In the genomic region with DNA sequence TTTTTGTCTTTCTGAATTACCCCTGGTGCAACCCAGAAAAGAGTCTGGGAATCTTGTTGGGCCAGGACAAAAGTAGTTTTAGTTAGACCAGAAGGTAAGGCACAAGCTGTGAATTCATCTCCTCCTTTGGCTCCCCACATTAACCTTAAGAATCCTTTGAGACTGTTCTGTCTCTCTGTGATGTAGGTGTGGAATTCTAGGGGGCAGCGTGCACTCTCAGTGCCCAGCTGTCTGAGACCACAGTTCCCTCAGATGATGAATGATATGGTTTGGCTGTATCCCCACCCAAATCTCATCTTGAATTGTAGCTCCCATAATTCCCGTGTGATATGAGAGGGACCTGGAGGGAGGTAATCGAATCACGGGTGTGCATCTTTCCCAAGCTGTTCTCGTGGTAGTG, we compare ENCODE assay signal across 11 cellular contexts. TPM values are rescaled to one million over a fixed set of nuclear protein-coding genes. Genes with fewer than 3 reads are reported as not detected.
A peak's percentile ranks its signal among the peaks of the same experiment; 100 is the strongest.
DNase-seq lines count a peak whose midpoint lies in the region; ATAC-seq, FAIRE-seq and TF ChIP-seq lines count a peak whose summit lies in the region.
"Had no signal": no experiment of that assay in that cellular context is flagged by ENCODE, and none has a peak within 500 bp of the region (broad histone marks: within the 10 kb centered on the region; RNA-seq: fewer than 3 reads in every experiment).

No MANE protein-coding gene starts in this region.

- no peaks in the 10 kb centered on the region for H4K20me1 ChIP-seq in MM.1S (ENCODE audit: insufficient read depth, low read length)

- no peak for TF ChIP-seq CTCF in MM.1S (IDR thresholded peaks at IDR 0.05; ENCODE audit: low read length)
- TF ChIP-seq CTCF in neural crest cell (conservative IDR thresholded peaks at IDR 0.05): no peak

- H3K9me2 ChIP-seq in MM.1S (replicated peaks; ENCODE audit: insufficient read depth, low read length): no peaks in the 10 kb centered on the region

- H3K9me3 Mint-ChIP-seq in central memory CD8-positive, alpha-beta T cell: no peaks in the 10 kb centered on the region
- peaks cover 12% of the 10 kb centered on the region for H3K9me3 Mint-ChIP-seq in neural crest cell

- H3K4me1 Mint-ChIP-seq in central memory CD8-positive, alpha-beta T cell: peaks cover 47% of the 10 kb centered on the region
- peaks cover 27% of the 10 kb centered on the region for H3K4me1 Mint-ChIP-seq in neural crest cell

- peak overlapping the region; percentile 80; the same call in 1 of the 2 replicates for H3K4me2 ChIP-seq in MM.1S (ENCODE audit: low read depth, low read length)

- ATAC-seq in central memory CD8-positive, alpha-beta T cell (replicated peaks; ENCODE audit: extremely low read depth, poor library complexity, severe bottlenecking): no peak
- ATAC-seq in GM19397 (IDR thresholded peaks at IDR 0.05; ENCODE audit: unreplicated experiment) (no peak), GM21717 (IDR thresholded peaks at IDR 0.05; ENCODE audit: unreplicated experiment) (no peak)
- ATAC-seq: gastroesophageal sphincter had no signal

- peaks cover 4% of the 10 kb centered on the region; the same call in 1 of the 2 replicates for H3K4me1 ChIP-seq in ES-I3 (ENCODE audit: insufficient read depth, low read length)
- no peaks in the 10 kb centered on the region; the same call in 1 of the 2 replicates for H3K4me1 ChIP-seq in MM.1S (ENCODE audit: low read length)

- no peak overlapping the region for H2AFZ ChIP-seq in MM.1S (ENCODE audit: low read length)

- H3K27me3 ChIP-seq in MM.1S (replicated peaks; ENCODE audit: insufficient read depth, low read length): no peaks in the 10 kb centered on the region
- H3K27me3 ChIP-seq: gastroesophageal sphincter had no signal

- peaks cover 8% of the 10 kb centered on the region for H3K36me3 Mint-ChIP-seq in central memory CD8-positive, alpha-beta T cell (ENCODE audit: insufficient read depth)
- peaks cover 21% of the 10 kb centered on the region for H3K36me3 Mint-ChIP-seq in neural crest cell (ENCODE audit: low read depth)

- no peaks in the 10 kb centered on the region for H3K36me3 ChIP-seq in ES-I3 (ENCODE audit: insufficient read depth, low read length)
- H3K36me3 ChIP-seq in MM.1S (replicated peaks; ENCODE audit: insufficient read depth, low read length): no peaks in the 10 kb centered on the region
- H3K36me3 ChIP-seq: gastroesophageal sphincter had no signal

- no peaks in the 10 kb centered on the region for H3K27me3 Mint-ChIP-seq in central memory CD8-positive, alpha-beta T cell
- H3K27me3 Mint-ChIP-seq in neural crest cell (ENCODE audit: low read depth): no peaks in the 10 kb centered on the region

- peaks cover 14% of the 10 kb centered on the region for H3K79me2 ChIP-seq in MM.1S (ENCODE audit: low read length)

- peak overlapping the region; percentile 93 for H3K4me3 Mint-ChIP-seq in central memory CD8-positive, alpha-beta T cell
- peak overlapping the region; percentile 96 for H3K4me3 Mint-ChIP-seq in neural crest cell

- no peaks in the 10 kb centered on the region for H3F3A ChIP-seq in MM.1S (ENCODE audit: insufficient read depth, low read length)

- H3K27ac Mint-ChIP-seq in central memory CD8-positive, alpha-beta T cell (ENCODE audit: low read depth): peak overlapping the region; percentile 26
- no peak overlapping the region for H3K27ac Mint-ChIP-seq in neural crest cell (ENCODE audit: unreplicated experiment)

- FAIRE-seq in RCC 7860 (lab: Jason Lieb, UNC): no peak

- DNase-seq in MM.1S (no peak), neural crest cell (ENCODE audit: low read depth, low spot score) (no peak), RCC 7860 (ENCODE audit: low spot score) (no peak), germinal center (ENCODE audit: low spot score) (no peak)
- DNase-seq in central memory CD8-positive, alpha-beta T cell (ENCODE audit: low spot score in 2 of 2): no peak
- DNase-seq: anterior cingulate cortex, T1000 had no signal

- no peaks in the 10 kb centered on the region for H3K9me3 ChIP-seq in ES-I3 (ENCODE audit: control insufficient read depth, insufficient read depth, low read length)
- no peaks in the 10 kb centered on the region for H3K9me3 ChIP-seq in MM.1S (replicated peaks; ENCODE audit: insufficient read depth, low read length)
- H3K9me3 ChIP-seq: gastroesophageal sphincter had no signal

- H3K9ac ChIP-seq in ES-I3 (ENCODE audit: low read depth, low read length) (peak overlapping the region; percentile 69; the same call in 1 of the 2 replicates), MM.1S (ENCODE audit: low read length) (no peak overlapping the region)

- no peak overlapping the region for H3K27ac ChIP-seq in MM.1S (ENCODE audit: low read length)

- H3K4me3 ChIP-seq in MM.1S (ENCODE audit: low read length): no peak overlapping the region

RNA-seq across cellular contexts. Expression of gene ZNF506, which starts 43.9 kb away (rescaled TPM):
- 3.7 and 5.0 TPM in 2 replicates for total RNA-seq in neural crest cell

RNA-seq across cellular contexts. Expression of gene ZNF14, which starts 44.8 kb away (rescaled TPM):
- total RNA-seq in neural crest cell: 8.2 and 9.3 TPM in 2 replicates
